ENCODE assay signal across 8 cellular contexts in the genomic region with DNA sequence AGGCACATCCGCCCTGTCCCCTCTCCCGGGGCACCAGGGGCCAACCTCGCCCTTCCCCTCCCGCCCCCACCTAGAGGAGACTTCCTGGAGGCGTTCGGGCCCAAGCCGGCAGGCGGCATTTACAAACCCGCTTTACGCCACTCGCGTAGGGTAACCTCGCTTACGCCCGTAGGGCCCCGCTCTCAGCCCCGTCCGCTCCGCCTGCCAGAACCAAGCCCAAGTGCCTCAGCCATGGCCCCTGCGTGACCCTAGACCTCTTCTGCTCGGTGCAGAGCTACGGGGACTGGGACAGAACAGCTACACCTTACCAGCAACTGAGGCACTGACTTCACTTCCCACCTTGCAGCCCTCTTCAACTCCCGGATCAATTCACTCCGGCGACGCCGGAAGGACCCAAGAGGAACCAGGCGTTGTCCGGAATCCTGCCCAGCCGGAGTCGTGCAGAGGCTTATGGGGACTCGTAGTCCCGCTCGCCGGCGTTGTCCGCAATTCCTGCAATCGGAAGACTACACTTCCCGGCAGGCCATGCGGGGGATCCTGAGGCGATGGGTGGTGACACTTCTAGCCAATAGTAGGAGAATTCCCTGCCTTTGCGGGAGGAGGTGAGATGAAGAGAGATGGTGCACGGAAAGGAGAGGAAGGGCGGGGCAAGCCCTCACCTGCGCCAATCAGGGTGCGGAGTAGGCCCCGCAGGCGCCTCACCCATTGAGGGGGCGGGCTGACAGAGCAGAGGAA. TPM values are rescaled to one million over a fixed set of nuclear protein-coding genes. Genes with fewer than 3 reads are reported as not detected.
DNase-seq lines count a peak whose midpoint lies in the region; ATAC-seq and TF ChIP-seq lines count a peak whose summit lies in the region.

PDCD10 (minus strand) TSS at position 395 of the 735 bp plus-strand sequence. CDS start 14,735 bp downstream, outside the sequence.

- H3K27me3 Mint-ChIP-seq in IgD-negative memory B cell = no peaks in the 10 kb centered on the region

- peak; percentile 86 for ATAC-seq in GM21576 (IDR thresholded peaks at IDR 0.05; ENCODE audit: unreplicated experiment)

- peaks cover 26 to 37% (median 32%) of the 10 kb centered on the region in 3 donors for H3K4me1 Mint-ChIP-seq in IgD-negative memory B cell

- DNase-seq in DMS153 treated with DMSO at 0.1 percent for 48 hours (lab: John Stamatoyannopoulos, UW; ENCODE audit: unreplicated experiment) = peak; percentile 96
- DNase-seq in OCI-M1 (lab: John Stamatoyannopoulos, UW) = peak; percentile 96
- DNase-seq in activated T-cell treated with anti-CD3 and anti-CD28 coated beads for 24 hours (ENCODE audit: low read depth) = peak; percentile 95
- peak; percentile 100 for DNase-seq in epithelial cell of esophagus (ENCODE audit: low read depth)
- DNase-seq in middle frontal gyrus (ENCODE audit: extremely low spot score, low spot score) = peak; percentile 97
- DNase-seq in stimulated activated CD8-positive, alpha-beta memory T cell treated with anti-CD3 and anti-CD28 coated beads, Interleukin-2, amount 100 ng/mL, for 48 hours (ENCODE audit: low read depth in 2 of 2) = peak; percentile 89 to 92

- no peak within 1 kb of the TSS for H3K4me3 Mint-ChIP-seq in IgD-negative memory B cell

- H3K9me3 Mint-ChIP-seq in IgD-negative memory B cell = no peaks in the 10 kb centered on the region

- H3K36me3 Mint-ChIP-seq in IgD-negative memory B cell = peaks cover 5% of the 10 kb centered on the region

- peak; percentile 3 for TF ChIP-seq CTCF in epithelial cell of esophagus (IDR thresholded peaks at IDR 0.05; ENCODE audit: insufficient read depth, low read depth, low read length, missing control alignments)

- peak within 1 kb of the TSS; percentile 94 for H3K4me3 ChIP-seq in epithelial cell of esophagus (ENCODE audit: low read length)

- H3K27ac Mint-ChIP-seq in IgD-negative memory B cell = no peak within 1 kb of the TSS

RNA-seq across cellular contexts. Expression of gene PDCD10, which starts in this region (rescaled TPM):
- 89.0 TPM for polyA plus RNA-seq in IgD-negative memory B cell

Comparison
In these comparisons a context has a peak if more than half of its experiments do, and no peak if none do; other contexts are left out.
1. Peak in every context shown above with its lines: DNase-seq, ATAC-seq and H3K4me3 ChIP-seq.